ENCODE assay signal across 9 cellular contexts in the genomic region with DNA sequence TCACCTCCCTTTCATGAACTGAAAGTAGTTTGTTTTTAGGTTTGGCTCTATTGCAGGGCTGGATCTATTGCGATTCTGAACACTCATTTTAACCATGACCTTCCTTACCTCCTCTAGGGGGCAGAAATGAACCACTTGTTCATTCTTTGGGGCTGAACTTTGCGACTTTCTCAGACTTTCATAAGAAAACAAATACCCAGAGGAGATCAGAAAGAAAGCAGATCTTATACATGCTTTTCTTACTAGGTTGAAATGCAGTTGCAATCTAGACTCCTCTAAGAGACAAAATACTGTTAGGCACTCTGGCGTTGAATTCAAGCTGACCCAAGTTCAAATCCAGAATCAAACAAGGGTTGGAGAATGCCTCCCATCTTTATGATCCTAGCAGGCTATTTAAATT. TPM values are rescaled to one million over a fixed set of nuclear protein-coding genes. Genes with fewer than 3 reads are reported as not detected.
DNase-seq lines count a peak whose midpoint lies in the region; ATAC-seq and TF ChIP-seq lines count a peak whose summit lies in the region.
"Had no signal": no experiment of that assay in that cellular context is flagged by ENCODE, and none has a peak within 500 bp of the region (broad histone marks: within the 10 kb centered on the region; RNA-seq: fewer than 3 reads in every experiment).

No MANE protein-coding gene starts in this region.

- intact Hi-C loops in mucosa of descending colon (cut with DNase I, micrococcal nuclease) = loop anchor here (5.0 kb wide), 1 partner anchor 91 kb away; no protein-coding TSS in a partner anchor

- H3K36me3 ChIP-seq in Karpas-422 (ENCODE audit: insufficient read depth, low read length) = no peaks in the 10 kb centered on the region
- no peaks in the 10 kb centered on the region for H3K36me3 ChIP-seq in RWPE2 (ENCODE audit: low read depth)
- no peaks in the 10 kb centered on the region for H3K36me3 ChIP-seq in mucosa of descending colon (ENCODE audit: low read depth)

- no peaks in the 10 kb centered on the region for H3K9me3 ChIP-seq in Karpas-422 (ENCODE audit: low read length)
- H3K9me3 ChIP-seq in RWPE2 (ENCODE audit: severe bottlenecking) = no peaks in the 10 kb centered on the region
- no peaks in the 10 kb centered on the region for H3K9me3 ChIP-seq in mucosa of descending colon

- ATAC-seq in RWPE2 (ENCODE audit: low read depth) = peak; percentile 68
- peak; percentile 49 for ATAC-seq in mucosa of descending colon
- ATAC-seq in HG03139 (IDR thresholded peaks at IDR 0.05; ENCODE audit: unreplicated experiment) = no peak
- ATAC-seq in HG03039 (IDR thresholded peaks at IDR 0.05; ENCODE audit: unreplicated experiment) = no peak

- H3K4me3 ChIP-seq in Karpas-422 (ENCODE audit: low read length) = no peak overlapping the region
- H3K4me3 ChIP-seq in RWPE2 (ENCODE audit: severe bottlenecking) = no peak overlapping the region
- H3K4me3 ChIP-seq in mucosa of descending colon = no peak overlapping the region

- H3K79me2 ChIP-seq in Karpas-422 (ENCODE audit: low read length) = no peaks in the 10 kb centered on the region

- no peak overlapping the region for H3K9ac ChIP-seq in Karpas-422 (ENCODE audit: low read length)

- DNase-seq in EL = peak; percentile 69
- peak; percentile 83 for DNase-seq in Karpas-422
- no peak for DNase-seq in RWPE2 (ENCODE audit: low spot score)
- DNase-seq in epidermal melanocyte (ENCODE audit: insufficient read length, low spot score) = peak; percentile 91
- peak in 1 of 3 donors; percentile 42 for DNase-seq in mucosa of descending colon
- DNase-seq in GM19240 (ENCODE audit: insufficient read length, low spot score) = no peak
- DNase-seq: activated B cell treated with CpG ODN at 0.5 μM for 24 hours had no signal

- H3K9me2 ChIP-seq in Karpas-422 (replicated peaks; ENCODE audit: insufficient read depth, low read length) = no peaks in the 10 kb centered on the region

- no peak overlapping the region for H3K27ac ChIP-seq in Karpas-422 (ENCODE audit: low read length)
- no peak overlapping the region for H3K27ac ChIP-seq in RWPE2 (ENCODE audit: poor library complexity, severe bottlenecking)

- H2AFZ ChIP-seq in Karpas-422 (ENCODE audit: low read length) = no peak overlapping the region

- no peaks in the 10 kb centered on the region for H3K27me3 ChIP-seq in Karpas-422 (ENCODE audit: low read length)
- no peaks in the 10 kb centered on the region for H3K27me3 ChIP-seq in RWPE2 (ENCODE audit: insufficient read depth, poor library complexity, severe bottlenecking)

- no peaks in the 10 kb centered on the region for H3K4me1 ChIP-seq in Karpas-422 (ENCODE audit: low read length)
- peaks cover 19% of the 10 kb centered on the region for H3K4me1 ChIP-seq in RWPE2 (ENCODE audit: insufficient read depth, poor library complexity, severe bottlenecking)
- H3K4me1 ChIP-seq in mucosa of descending colon (ENCODE audit: low read depth) = peaks cover 18% of the 10 kb centered on the region

- peak; percentile 90 for TF ChIP-seq CTCF in RWPE2 (IDR thresholded peaks at IDR 0.05; ENCODE audit: poor library complexity, severe bottlenecking)
- TF ChIP-seq CTCF in mucosa of descending colon (IDR thresholded peaks at IDR 0.05) = peak; percentile 45

- no peaks in the 10 kb centered on the region; the same call in 1 of the 2 replicates for H4K20me1 ChIP-seq in Karpas-422 (ENCODE audit: insufficient read depth, low read depth, low read length)

- H3K4me2 ChIP-seq in Karpas-422 (ENCODE audit: low read depth, low read length, poor library complexity, severe bottlenecking) = no peak overlapping the region

RNA-seq across cellular contexts. Expression of a gene that starts 32.6 kb away (rescaled TPM):
- total RNA-seq in Karpas-422 (2014; rRNA removed; shearing (Covaris generic); ENCODE audit: low replicate concordance) = not detected in 2 replicates
- 10 to 100 TPM; 72.0 to 96.6 (median 91.4) TPM for total RNA-seq in mucosa of descending colon

Comparison
In these comparisons a context has a peak if more than half of its experiments do, and no peak if none do; other contexts are left out.
1. DNase-seq: peak in EL (single experiment), Karpas-422 (single experiment) and epidermal melanocyte (single experiment); none in RWPE2 (single experiment) and GM19240 (single experiment).
2. ATAC-seq: peak in RWPE2 (single experiment) and mucosa of descending colon (single experiment); none in HG03139 (single experiment) and HG03039 (single experiment).
3. RNA of a gene that starts 32.6 kb away (total RNA-seq): 72.0 to 96.6 TPM in mucosa of descending colon; not detected in Karpas-422; every median in the first group is over 10 times any median in the second.